8 cellular contexts compared by ENCODE assay signal in genomic region chr17:39634384-39634871, GRCh38. TPM values are rescaled to one million over a fixed set of nuclear protein-coding genes. Genes with fewer than 3 reads are reported as not detected.
DNase-seq lines count a peak whose midpoint lies in the region; ATAC-seq and TF ChIP-seq lines count a peak whose summit lies in the region.

No MANE protein-coding gene starts in this region.

- peak overlapping the region; percentile 37 for H3K4me3 Mint-ChIP-seq in natural killer cell
- H3K4me3 Mint-ChIP-seq in natural killer cell treated with Interleukin-12 subunit alpha and Interleukin-12 subunit beta and Interleukin-15 and Interleukin-18, amount 100 ng/mL, for 72 hours: no peak overlapping the region
- no peak overlapping the region for H3K4me3 Mint-ChIP-seq in activated T-helper 1 cell treated with anti-CD3 and anti-CD28 coated beads, Interleukin-12 subunit alpha, Interleukin-12 subunit beta, Interleukin-2, Interleukin-4 antibody, amounts not matched to agents 30 ng/mL and 10 ng/mL and 1 ng/mL, durations not matched to agents 14 hours and 24 hours and 36 hours

- TF ChIP-seq CTCF in natural killer cell (IDR thresholded peaks at IDR 0.05) (peak; percentile 85), NB4 (IDR thresholded peaks at IDR 0.05; ENCODE audit: low read depth, low read length) (peak; percentile 68), upper lobe of right lung (IDR thresholded peaks at IDR 0.05) (peak; percentile 77)

- no peak for TF ChIP-seq POLR2A in NB4 (IDR thresholded peaks at IDR 0.05; ENCODE audit: extremely low read depth, insufficient read length)

- no peaks in the 10 kb centered on the region for H3K9me3 ChIP-seq in upper lobe of right lung

- intact Hi-C loops in natural killer cell (cut with micrococcal nuclease) (no loop called here), upper lobe of right lung (cut with DNase I) (no loop called here)
- intact Hi-C loops in activated T-helper 1 cell treated with anti-CD3 and anti-CD28 coated beads, Interleukin-12 subunit alpha, Interleukin-12 subunit beta, Interleukin-2, Interleukin-4 antibody, amounts not matched to agents 30 ng/mL and 10 ng/mL and 1 ng/mL, durations not matched to agents 14 hours and 24 hours and 36 hours (cut with micrococcal nuclease): loop anchor here (1.0 kb wide), 1 partner anchor 11 kb away; no protein-coding TSS in a partner anchor

- H3K4me1 ChIP-seq in upper lobe of right lung: peaks cover 27% of the 10 kb centered on the region

- H3K27me3 Mint-ChIP-seq in natural killer cell (ENCODE audit: low read depth in 2 of 2): peaks cover 0 to 12% of the 10 kb centered on the region in 2 donors
- H3K27me3 Mint-ChIP-seq in natural killer cell treated with Interleukin-12 subunit alpha and Interleukin-12 subunit beta and Interleukin-15 and Interleukin-18, amount 100 ng/mL, for 72 hours: peaks cover 12% of the 10 kb centered on the region in 2 donors
- peaks cover 12% of the 10 kb centered on the region for H3K27me3 Mint-ChIP-seq in activated T-helper 1 cell treated with anti-CD3 and anti-CD28 coated beads, Interleukin-12 subunit alpha, Interleukin-12 subunit beta, Interleukin-2, Interleukin-4 antibody, amounts not matched to agents 30 ng/mL and 10 ng/mL and 1 ng/mL, durations not matched to agents 14 hours and 24 hours and 36 hours (ENCODE audit: insufficient read depth)

- H3K36me3 ChIP-seq in upper lobe of right lung: no peaks in the 10 kb centered on the region

- ATAC-seq in natural killer cell: no peak
- no peak for ATAC-seq in natural killer cell treated with Interleukin-12 subunit alpha and Interleukin-12 subunit beta and Interleukin-15 and Interleukin-18, amount 100 ng/mL, for 72 hours
- ATAC-seq in upper lobe of right lung: no peak
- no peak for ATAC-seq in GM21619 (IDR thresholded peaks at IDR 0.05; ENCODE audit: unreplicated experiment)

- no peaks in the 10 kb centered on the region for H3K36me3 Mint-ChIP-seq in natural killer cell
- peaks cover 4% of the 10 kb centered on the region for H3K36me3 Mint-ChIP-seq in natural killer cell treated with Interleukin-12 subunit alpha and Interleukin-12 subunit beta and Interleukin-15 and Interleukin-18, amount 100 ng/mL, for 72 hours
- peaks cover 7% of the 10 kb centered on the region for H3K36me3 Mint-ChIP-seq in activated T-helper 1 cell treated with anti-CD3 and anti-CD28 coated beads, Interleukin-12 subunit alpha, Interleukin-12 subunit beta, Interleukin-2, Interleukin-4 antibody, amounts not matched to agents 30 ng/mL and 10 ng/mL and 1 ng/mL, durations not matched to agents 14 hours and 24 hours and 36 hours (ENCODE audit: low read depth)

- DNase-seq in natural killer cell: no peak
- no peak for DNase-seq in natural killer cell treated with Interleukin-12 subunit alpha and Interleukin-12 subunit beta and Interleukin-15 and Interleukin-18, amount 100 ng/mL, for 72 hours (ENCODE audit: low spot score)
- DNase-seq in NB4 (ENCODE audit: low read depth): peak; percentile 65
- DNase-seq in activated T-helper 1 cell treated with anti-CD3 and anti-CD28 coated beads, Interleukin-12 subunit alpha, Interleukin-12 subunit beta, Interleukin-2, Interleukin-4 antibody, amounts not matched to agents 30 ng/mL and 10 ng/mL and 1 ng/mL, durations not matched to agents 14 hours and 24 hours and 36 hours (ENCODE audit: low spot score): peak; percentile 6
- DNase-seq in iris pigment epithelial cell (ENCODE audit: low read depth): peak; percentile 48
- no peak for DNase-seq in upper lobe of right lung
- DNase-seq in foreskin melanocyte: no peak

- peaks cover 21 to 35% of the 10 kb centered on the region in 2 donors for H3K4me1 Mint-ChIP-seq in natural killer cell
- H3K4me1 Mint-ChIP-seq in natural killer cell treated with Interleukin-12 subunit alpha and Interleukin-12 subunit beta and Interleukin-15 and Interleukin-18, amount 100 ng/mL, for 72 hours (ENCODE audit: low read depth in 2 of 2): peaks cover 30% of the 10 kb centered on the region in 2 donors
- peaks cover 29% of the 10 kb centered on the region for H3K4me1 Mint-ChIP-seq in activated T-helper 1 cell treated with anti-CD3 and anti-CD28 coated beads, Interleukin-12 subunit alpha, Interleukin-12 subunit beta, Interleukin-2, Interleukin-4 antibody, amounts not matched to agents 30 ng/mL and 10 ng/mL and 1 ng/mL, durations not matched to agents 14 hours and 24 hours and 36 hours (ENCODE audit: low read depth)

- H3K9me3 Mint-ChIP-seq in natural killer cell: no peaks in the 10 kb centered on the region
- H3K9me3 Mint-ChIP-seq in natural killer cell treated with Interleukin-12 subunit alpha and Interleukin-12 subunit beta and Interleukin-15 and Interleukin-18, amount 100 ng/mL, for 72 hours: no peaks in the 10 kb centered on the region
- H3K9me3 Mint-ChIP-seq in activated T-helper 1 cell treated with anti-CD3 and anti-CD28 coated beads, Interleukin-12 subunit alpha, Interleukin-12 subunit beta, Interleukin-2, Interleukin-4 antibody, amounts not matched to agents 30 ng/mL and 10 ng/mL and 1 ng/mL, durations not matched to agents 14 hours and 24 hours and 36 hours: no peaks in the 10 kb centered on the region

- H3K27ac ChIP-seq in upper lobe of right lung: no peak overlapping the region

- peak overlapping the region in 1 of 2 donors; percentile 54 for H3K27ac Mint-ChIP-seq in natural killer cell
- peak overlapping the region in 1 of 2 donors; percentile 44 for H3K27ac Mint-ChIP-seq in natural killer cell treated with Interleukin-12 subunit alpha and Interleukin-12 subunit beta and Interleukin-15 and Interleukin-18, amount 100 ng/mL, for 72 hours
- H3K27ac Mint-ChIP-seq in activated T-helper 1 cell treated with anti-CD3 and anti-CD28 coated beads, Interleukin-12 subunit alpha, Interleukin-12 subunit beta, Interleukin-2, Interleukin-4 antibody, amounts not matched to agents 30 ng/mL and 10 ng/mL and 1 ng/mL, durations not matched to agents 14 hours and 24 hours and 36 hours: no peak overlapping the region

- H3K4me3 ChIP-seq in NB4 (ENCODE audit: low read depth, low read length): no peak overlapping the region
- H3K4me3 ChIP-seq in upper lobe of right lung: no peak overlapping the region

- H3K27me3 ChIP-seq in upper lobe of right lung: peaks cover 5% of the 10 kb centered on the region

RNA-seq across cellular contexts. Expression of gene STARD3, which starts 2.5 kb away (rescaled TPM):
- total RNA-seq in natural killer cell: 100 to 1,000 TPM in 2 of 3 donors, 10 to 100 TPM in 1; 97.1 to 115 (median 105) TPM
- 100 to 1,000 TPM in 1 of 2 donors, 10 to 100 TPM in 1; 97.9 to 139 TPM for total RNA-seq in natural killer cell treated with Interleukin-12 subunit alpha and Interleukin-12 subunit beta and Interleukin-15 and Interleukin-18, amount 100 ng/mL, for 72 hours
- total RNA-seq in activated T-helper 1 cell treated with anti-CD3 and anti-CD28 coated beads, Interleukin-12 subunit alpha, Interleukin-12 subunit beta, Interleukin-2, Interleukin-4 antibody, amounts not matched to agents 30 ng/mL and 10 ng/mL and 1 ng/mL, durations not matched to agents 14 hours and 24 hours and 36 hours: 54.7 and 65.3 TPM in 2 replicates
- 78.2 TPM for total RNA-seq in upper lobe of right lung

RNA-seq across cellular contexts. Expression of gene PPP1R1B, which starts 7.7 kb away (rescaled TPM):
- total RNA-seq in natural killer cell (not detected), upper lobe of right lung (25.1 TPM)
- not detected for total RNA-seq in natural killer cell treated with Interleukin-12 subunit alpha and Interleukin-12 subunit beta and Interleukin-15 and Interleukin-18, amount 100 ng/mL, for 72 hours
- total RNA-seq in activated T-helper 1 cell treated with anti-CD3 and anti-CD28 coated beads, Interleukin-12 subunit alpha, Interleukin-12 subunit beta, Interleukin-2, Interleukin-4 antibody, amounts not matched to agents 30 ng/mL and 10 ng/mL and 1 ng/mL, durations not matched to agents 14 hours and 24 hours and 36 hours: not detected in 2 replicates

RNA-seq across cellular contexts. Expression of gene NEUROD2, which starts 26.7 kb away (rescaled TPM):
- total RNA-seq in natural killer cell (not detected), upper lobe of right lung (not detected)
- total RNA-seq in natural killer cell treated with Interleukin-12 subunit alpha and Interleukin-12 subunit beta and Interleukin-15 and Interleukin-18, amount 100 ng/mL, for 72 hours: not detected
- not detected in 2 replicates for total RNA-seq in activated T-helper 1 cell treated with anti-CD3 and anti-CD28 coated beads, Interleukin-12 subunit alpha, Interleukin-12 subunit beta, Interleukin-2, Interleukin-4 antibody, amounts not matched to agents 30 ng/mL and 10 ng/mL and 1 ng/mL, durations not matched to agents 14 hours and 24 hours and 36 hours

RNA-seq across cellular contexts. Expression of gene TCAP, which starts 30.7 kb away (rescaled TPM):
- total RNA-seq in natural killer cell (1 to 10 TPM; 1.3 to 3.8 (median 2.4) TPM), upper lobe of right lung (5.3 TPM)
- 1 to 10 TPM; 2.1 to 2.5 TPM for total RNA-seq in natural killer cell treated with Interleukin-12 subunit alpha and Interleukin-12 subunit beta and Interleukin-15 and Interleukin-18, amount 100 ng/mL, for 72 hours
- 0.96 and 1.4 TPM in 2 replicates for total RNA-seq in activated T-helper 1 cell treated with anti-CD3 and anti-CD28 coated beads, Interleukin-12 subunit alpha, Interleukin-12 subunit beta, Interleukin-2, Interleukin-4 antibody, amounts not matched to agents 30 ng/mL and 10 ng/mL and 1 ng/mL, durations not matched to agents 14 hours and 24 hours and 36 hours

RNA-seq across cellular contexts. Expression of gene PNMT, which starts 33.8 kb away (rescaled TPM):
- total RNA-seq in natural killer cell (1 to 10 TPM; 1.2 to 2.5 (median 2.2) TPM), upper lobe of right lung (4.3 TPM)
- not detected for total RNA-seq in natural killer cell treated with Interleukin-12 subunit alpha and Interleukin-12 subunit beta and Interleukin-15 and Interleukin-18, amount 100 ng/mL, for 72 hours
- total RNA-seq in activated T-helper 1 cell treated with anti-CD3 and anti-CD28 coated beads, Interleukin-12 subunit alpha, Interleukin-12 subunit beta, Interleukin-2, Interleukin-4 antibody, amounts not matched to agents 30 ng/mL and 10 ng/mL and 1 ng/mL, durations not matched to agents 14 hours and 24 hours and 36 hours: not detected in 2 replicates

Comparison
In these comparisons a context has a peak if more than half of its experiments do, and no peak if none do; other contexts are left out.
1. DNase-seq: peak in NB4 (single experiment), activated T-helper 1 cell treated with anti-CD3 and anti-CD28 coated beads, Interleukin-12 subunit alpha, Interleukin-12 subunit beta, Interleukin-2, Interleukin-4 antibody, amounts not matched to agents 30 ng/mL and 10 ng/mL and 1 ng/mL, durations not matched to agents 14 hours and 24 hours and 36 hours (single experiment) and iris pigment epithelial cell (single experiment); none in natural killer cell (single experiment), natural killer cell treated with Interleukin-12 subunit alpha and Interleukin-12 subunit beta and Interleukin-15 and Interleukin-18, amount 100 ng/mL, for 72 hours (single experiment), upper lobe of right lung (single experiment) and foreskin melanocyte (single experiment).
2. RNA of gene PPP1R1B, which starts 7.7 kb away (total RNA-seq): 25.1 TPM in upper lobe of right lung (single experiment); not detected in natural killer cell, not detected in natural killer cell treated with Interleukin-12 subunit alpha and Interleukin-12 subunit beta and Interleukin-15 and Interleukin-18, amount 100 ng/mL, for 72 hours and not detected in activated T-helper 1 cell treated with anti-CD3 and anti-CD28 coated beads, Interleukin-12 subunit alpha, Interleukin-12 subunit beta, Interleukin-2, Interleukin-4 antibody, amounts not matched to agents 30 ng/mL and 10 ng/mL and 1 ng/mL, durations not matched to agents 14 hours and 24 hours and 36 hours; every median in the first group is over 10 times any median in the second.
3. Peak in every context shown above with its lines, with median percentiles within 50 percentile points of each other: CTCF ChIP-seq.